ENCODE assay signal across 8 cellular contexts in the genomic region with DNA sequence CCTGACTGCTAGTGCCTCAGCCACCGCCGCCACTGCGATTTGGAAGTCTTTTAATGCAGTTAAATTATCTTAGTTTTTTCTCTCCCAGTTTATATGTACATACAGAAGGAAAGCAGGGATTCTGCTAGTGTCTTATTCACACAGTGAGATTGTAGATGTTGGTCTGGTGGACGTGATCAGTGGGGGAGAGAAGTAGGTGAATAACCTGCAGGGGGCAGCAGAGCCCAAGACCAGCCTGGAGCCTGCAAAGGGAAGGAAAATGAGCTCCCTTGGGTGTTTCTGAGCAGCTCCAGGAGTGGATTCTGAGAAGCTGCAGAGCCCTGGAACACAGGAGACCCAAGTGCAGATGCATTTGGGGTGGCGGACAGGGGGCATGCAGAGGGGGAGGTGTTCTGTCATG. TPM values are rescaled to one million over a fixed set of nuclear protein-coding genes. Genes with fewer than 3 reads are reported as not detected.
A peak's percentile ranks its signal among the peaks of the same experiment; 100 is the strongest.
DNase-seq lines count a peak whose midpoint lies in the region; ATAC-seq and TF ChIP-seq lines count a peak whose summit lies in the region.

No MANE protein-coding gene starts in this region.

- H3K9ac ChIP-seq in SK-N-SH = no peak overlapping the region

- H3K4me3 ChIP-seq in SK-N-SH (ENCODE audit: low read depth in 2 of 2, low read length in 1 of 2) (peak overlapping the region in 1 of 2 experiments; percentile 48; a peak in 1 of 4 replicates), Peyer's patch (no peak overlapping the region), upper lobe of left lung (no peak overlapping the region)

- H3K9me2 ChIP-seq in SK-N-SH = no peaks in the 10 kb centered on the region

- TF ChIP-seq EP300 in SK-N-SH (IDR thresholded peaks at IDR 0.05; ENCODE audit: borderline replicate concordance in 1 of 2, low read depth in 1 of 2, low read length in 1 of 2) (no peak), upper lobe of left lung (IDR thresholded peaks at IDR 0.05) (no peak)

- POLR2A ChIA-PET in SK-N-SH (lab: Yijun Ruan, JAX) = no interaction called here

- peak; percentile 36 for TF ChIP-seq RAD21 in SK-N-SH (IDR thresholded peaks at IDR 0.05; ENCODE audit: low read length)

- 73% methylated on average over 5 of the region's 5 CpGs for WGBS in SK-N-SH (ENCODE audit: low lambda C conversion rate)
- 52 to 62% methylated on average over 5 of the region's 5 CpGs for WGBS in upper lobe of left lung, 2 donors

- TF ChIP-seq POLR2A in Peyer's patch (IDR thresholded peaks at IDR 0.05) = no peak
- TF ChIP-seq POLR2A in upper lobe of left lung (IDR thresholded peaks at IDR 0.05) = no peak

- CTCF ChIA-PET in SK-N-SH (lab: Yijun Ruan, JAX) = interaction anchor here (0.7 to 2.2 kb wide), 6 partner anchors 9 to 262 kb away, joined by 3 to 16 read pairs (median 7); a partner anchor contains a TSS

- intact Hi-C loops in posterior cingulate gyrus (cut with DNase I) = loop anchor here (2.0 kb wide), 1 partner anchor 50 kb away; a partner anchor contains a TSS

- H3K4me1 ChIP-seq in SK-N-SH (ENCODE audit: control insufficient read depth in 1 of 2, insufficient read depth in 2 of 2, low read depth in 1 of 2, low read length in 1 of 2) = no peaks in the 10 kb centered on the region
- H3K4me1 ChIP-seq in Peyer's patch = peaks cover 0 to 16% (median 2%) of the 10 kb centered on the region in 4 donors
- H3K4me1 ChIP-seq in upper lobe of left lung = peaks cover 9 to 16% (median 11%) of the 10 kb centered on the region in 4 donors

- H3F3A ChIP-seq in SK-N-SH (replicated peaks; ENCODE audit: insufficient read depth) = no peaks in the 10 kb centered on the region

- no peaks in the 10 kb centered on the region for H3K36me3 ChIP-seq in SK-N-SH (replicated peaks in 1 of 2; ENCODE audit: control insufficient read depth in 1 of 2, insufficient read depth in 2 of 2, low read length in 1 of 2)
- no peaks in the 10 kb centered on the region for H3K36me3 ChIP-seq in Peyer's patch
- no peaks in the 10 kb centered on the region for H3K36me3 ChIP-seq in upper lobe of left lung

- ATAC-seq in SK-N-SH treated with all-trans-retinoic acid at 6 μM for 48 hours (no peak), upper lobe of left lung (ENCODE audit: low FRiP score in 2 of 2) (peak; percentile 68 to 74)

- peak; percentile 36 for TF ChIP-seq CTCF in SK-N-SH (IDR thresholded peaks at IDR 0.05)
- peak; percentile 6 to 51 (median 35) for TF ChIP-seq CTCF in Peyer's patch (IDR thresholded peaks at IDR 0.05)
- TF ChIP-seq CTCF in upper lobe of left lung (IDR thresholded peaks at IDR 0.05) = peak; percentile 30 to 67 (median 58)

- no peak overlapping the region for H3K4me2 ChIP-seq in SK-N-SH

- H3K27ac ChIP-seq in SK-N-SH (ENCODE audit: low read depth in 2 of 2, low read length in 1 of 2) (no peak overlapping the region), Peyer's patch (no peak overlapping the region), upper lobe of left lung (no peak overlapping the region)

- no peaks in the 10 kb centered on the region for H3K9me3 ChIP-seq in SK-N-SH
- peaks cover 0 to 4% (median 0%) of the 10 kb centered on the region in 4 donors for H3K9me3 ChIP-seq in Peyer's patch
- H3K9me3 ChIP-seq in upper lobe of left lung = no peaks in the 10 kb centered on the region

- no peaks in the 10 kb centered on the region for H4K20me1 ChIP-seq in SK-N-SH (ENCODE audit: insufficient read depth)

- no peak overlapping the region for H2AFZ ChIP-seq in SK-N-SH (ENCODE audit: low read depth)

- no peaks in the 10 kb centered on the region for H3K79me2 ChIP-seq in SK-N-SH (ENCODE audit: insufficient read depth)

- peak; percentile 58 for DNase-seq in SK-N-SH
- DNase-seq in Peyer's patch = peak; percentile 31 to 75 (median 56)
- peak; percentile 23 for DNase-seq in activated effector memory CD4-positive, alpha-beta T cell treated with Interleukin-2 at 50 U/mL for 16 hours
- peak; percentile 67 for DNase-seq in globus pallidus (ENCODE audit: low spot score)
- peak in 8 of 10 donors; percentile 19 to 92 (median 56) for DNase-seq in posterior cingulate gyrus
- DNase-seq in upper lobe of left lung = peak in 1 of 2 donors; percentile 64
- DNase-seq in T1000 (lab: John Stamatoyannopoulos, UW) = no peak

- H3K27me3 ChIP-seq in SK-N-SH (ENCODE audit: insufficient read depth) (no peaks in the 10 kb centered on the region), Peyer's patch (no peaks in the 10 kb centered on the region), upper lobe of left lung (no peaks in the 10 kb centered on the region)

TF ChIP-seq in SK-N-SH, 30 proteins besides CTCF, POLR2A, EP300 and RAD21 (continues in another document):
- TF ChIP-seq, protein P1, sequence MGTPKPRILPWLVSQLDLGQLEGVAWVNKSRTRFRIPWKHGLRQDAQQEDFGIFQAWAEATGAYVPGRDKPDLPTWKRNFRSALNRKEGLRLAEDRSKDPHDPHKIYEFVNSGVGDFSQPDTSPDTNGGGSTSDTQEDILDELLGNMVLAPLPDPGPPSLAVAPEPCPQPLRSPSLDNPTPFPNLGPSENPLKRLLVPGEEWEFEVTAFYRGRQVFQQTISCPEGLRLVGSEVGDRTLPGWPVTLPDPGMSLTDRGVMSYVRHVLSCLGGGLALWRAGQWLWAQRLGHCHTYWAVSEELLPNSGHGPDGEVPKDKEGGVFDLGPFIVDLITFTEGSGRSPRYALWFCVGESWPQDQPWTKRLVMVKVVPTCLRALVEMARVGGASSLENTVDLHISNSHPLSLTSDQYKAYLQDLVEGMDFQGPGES (IDR thresholded peaks at IDR 0.05; ENCODE audit: low read depth, low read length) = no peak
- TF ChIP-seq RXRA (IDR thresholded peaks at IDR 0.05; ENCODE audit: borderline replicate concordance, low read depth) = no peak
- TF ChIP-seq, protein P2, sequence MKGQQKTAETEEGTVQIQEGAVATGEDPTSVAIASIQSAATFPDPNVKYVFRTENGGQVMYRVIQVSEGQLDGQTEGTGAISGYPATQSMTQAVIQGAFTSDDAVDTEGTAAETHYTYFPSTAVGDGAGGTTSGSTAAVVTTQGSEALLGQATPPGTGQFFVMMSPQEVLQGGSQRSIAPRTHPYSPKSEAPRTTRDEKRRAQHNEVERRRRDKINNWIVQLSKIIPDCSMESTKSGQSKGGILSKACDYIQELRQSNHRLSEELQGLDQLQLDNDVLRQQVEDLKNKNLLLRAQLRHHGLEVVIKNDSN (IDR thresholded peaks at IDR 0.05; ENCODE audit: borderline replicate concordance, low read depth) = no peak

TF ChIP-seq in SK-N-SH treated with all-trans-retinoic acid at 6 μM for 48 hours, 23 proteins besides CTCF, POLR2A, EP300 and RAD21:
- TF ChIP-seq PPARA (CRISPR knock-in tag; IDR thresholded peaks at IDR 0.05; ENCODE audit: borderline replicate concordance) (no peak), ZNF565 (CRISPR knock-in tag; conservative IDR thresholded peaks at IDR 0.05; ENCODE audit: low read depth) (no peak), TCF4 (CRISPR knock-in tag; IDR thresholded peaks at IDR 0.05; ENCODE audit: borderline replicate concordance) (no peak), GLIS3 (CRISPR knock-in tag; IDR thresholded peaks at IDR 0.05) (no peak)
TF ChIP-seq in SK-N-SH treated with all-trans-retinoic acid at 6 μM for 48 hours: peak in this region for 0.

RNA-seq across cellular contexts. Expression of a gene that starts 26.3 kb away (rescaled TPM):
- polyA plus RNA-seq in SK-N-SH (2012; rRNA removed) = 0.28 and 0.31 TPM in 2 replicates
- 0.39 TPM in 2 replicates for polyA plus RNA-seq in SK-N-SH (2012; cell fraction: cytosol; rRNA removed)
- polyA plus RNA-seq in SK-N-SH (2012; cell fraction: nucleus; rRNA removed) = 0.26 and 0.43 TPM in 2 replicates
- total RNA-seq in Peyer's patch = 10 to 100 TPM in 1 of 4 donors, 1 to 10 TPM in 3; 7.0 to 16.5 (median 9.6) TPM
- 10 to 100 TPM in 3 of 6 donors, 1 to 10 TPM in 3; 2.3 to 14.7 (median 9.8) TPM for total RNA-seq in upper lobe of left lung

RNA-seq across cellular contexts. Expression of a gene that starts 38.0 kb away (rescaled TPM):
- 0.05 TPM in 1 of 2 replicates, not detected in the other for polyA plus RNA-seq in SK-N-SH (2012; rRNA removed)
- polyA plus RNA-seq in SK-N-SH (2012; cell fraction: cytosol; rRNA removed) = 0.03 and 0.05 TPM in 2 replicates
- polyA plus RNA-seq in SK-N-SH (2012; cell fraction: nucleus; rRNA removed) = 0.06 TPM in 1 of 2 replicates, not detected in the other
- total RNA-seq in Peyer's patch (not detected), upper lobe of left lung (under 1 TPM in 3 of 6 donors, not detected in 3; 0.14 to 0.30 (median 0.17) TPM)

RNA-seq across cellular contexts. Expression of a gene that starts 49.3 kb away (rescaled TPM):
- 1.8 and 1.9 TPM in 2 replicates for polyA plus RNA-seq in SK-N-SH (2012; rRNA removed)
- 1.9 and 2.6 TPM in 2 replicates for polyA plus RNA-seq in SK-N-SH (2012; cell fraction: cytosol; rRNA removed)
- polyA plus RNA-seq in SK-N-SH (2012; cell fraction: nucleus; rRNA removed) = 2.3 and 3.4 TPM in 2 replicates
- total RNA-seq in Peyer's patch (1 to 10 TPM in 3 of 4 donors, under 1 TPM in 1; 0.88 to 9.5 (median 7.6) TPM), upper lobe of left lung (1 to 10 TPM in 5 of 6 donors, not detected in 1; 1.9 to 5.4 (median 4.1) TPM)

RNA-seq across cellular contexts. Expression of a gene that starts 55.3 kb away (rescaled TPM):
- 1.9 and 2.1 TPM in 2 replicates for polyA plus RNA-seq in SK-N-SH (2012; rRNA removed)
- 2.5 and 2.8 TPM in 2 replicates for polyA plus RNA-seq in SK-N-SH (2012; cell fraction: cytosol; rRNA removed)
- 4.0 and 4.6 TPM in 2 replicates for polyA plus RNA-seq in SK-N-SH (2012; cell fraction: nucleus; rRNA removed)
- total RNA-seq in Peyer's patch = 1 to 10 TPM in 2 of 4 donors, under 1 TPM in 1, not detected in 1; 0.35 to 3.5 (median 1.7) TPM
- 10 to 100 TPM in 1 of 6 donors, 1 to 10 TPM in 5; 3.7 to 12.5 (median 6.3) TPM for total RNA-seq in upper lobe of left lung
